In the genomic region with DNA sequence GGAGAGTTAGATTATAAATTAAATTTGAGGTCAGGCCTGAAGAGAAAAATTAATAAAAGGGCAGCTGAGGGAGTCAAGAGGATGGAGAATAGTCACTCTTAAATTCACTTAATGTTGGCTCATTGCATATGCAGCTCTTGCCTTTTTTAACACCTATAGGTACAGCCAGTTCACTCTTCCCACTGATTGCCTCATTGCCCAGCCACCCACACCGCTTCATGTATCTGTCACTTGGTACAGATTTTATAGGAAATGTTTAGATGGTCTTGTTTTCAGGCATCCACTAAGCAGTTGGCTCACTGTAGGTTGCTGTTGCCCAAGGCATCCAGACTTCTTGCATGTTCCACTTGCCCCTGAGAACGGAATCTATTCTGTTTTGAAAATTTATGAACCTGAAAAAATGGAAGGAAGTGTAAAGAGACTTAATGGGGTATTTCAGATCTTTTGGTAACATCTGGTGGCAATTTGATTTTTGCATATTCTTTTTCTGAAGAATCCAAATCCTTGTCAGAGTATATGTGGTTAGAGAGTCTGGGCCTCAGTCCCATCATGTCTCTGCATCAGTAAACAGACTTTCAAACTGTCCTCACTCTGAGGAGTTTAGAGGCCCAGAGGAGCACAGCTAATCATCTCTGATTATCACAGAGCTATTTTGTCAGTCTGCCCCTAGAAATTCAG, we compare ENCODE assay signal across 11 cellular contexts.
DNase-seq lines count a peak whose midpoint lies in the region; FAIRE-seq and TF ChIP-seq lines count a peak whose summit lies in the region.
"Had no signal": no experiment of that assay in that cellular context is flagged by ENCODE, and none has a peak within 500 bp of the region (broad histone marks: within the 10 kb centered on the region; RNA-seq: fewer than 3 reads in every experiment).

No MANE protein-coding gene starts in this region.

- no peak overlapping the region for H3K4me3 Mint-ChIP-seq in brain

- peaks cover 73% of the 10 kb centered on the region for H3K4me1 Mint-ChIP-seq in brain

- no peak for TF ChIP-seq CTCF in Peyer's patch (IDR thresholded peaks at IDR 0.05)
- no peak for TF ChIP-seq CTCF in brain (conservative IDR thresholded peaks at IDR 0.05)

- peak overlapping the region; percentile 50 to 79 (median 64) for H3K27ac ChIP-seq in Peyer's patch

- peaks cover 26% of the 10 kb centered on the region for H3K36me3 Mint-ChIP-seq in brain

- no peak for FAIRE-seq in GM12891 (lab: Jason Lieb, UNC)

- TF ChIP-seq POLR2A in Peyer's patch (IDR thresholded peaks at IDR 0.05) (no peak), GM12891 (IDR thresholded peaks at IDR 0.05; ENCODE audit: low read depth, low read length) (no peak)

- H3K9me3 ChIP-seq in Peyer's patch = no peaks in the 10 kb centered on the region

- H3K36me3 ChIP-seq in Peyer's patch = peaks cover 0 to 12% (median 0%) of the 10 kb centered on the region in 3 donors

- no peaks in the 10 kb centered on the region for H3K27me3 Mint-ChIP-seq in brain

- H3K4me3 ChIP-seq in Peyer's patch = peak overlapping the region in 1 of 4 donors; percentile 6

- peaks cover 0 to 35% (median 8%) of the 10 kb centered on the region in 4 donors for H3K4me1 ChIP-seq in Peyer's patch

- no peaks in the 10 kb centered on the region for H3K27me3 ChIP-seq in Peyer's patch

- H3K27ac Mint-ChIP-seq in brain = peak overlapping the region in 4 of 5 experiments; percentile 32 to 72 (median 54)

- H3K9me3 Mint-ChIP-seq in brain = no peaks in the 10 kb centered on the region

- DNase-seq in GM04504 (ENCODE audit: low read depth) (peak; percentile 66), Peyer's patch (peak in 1 of 3 donors; percentile 53), NOMO-1 treated with dmso at 0.1 percent for 144 hours (lab: John Stamatoyannopoulos, UW; ENCODE audit: unreplicated experiment) (no peak), NCI-H2196 treated with DMSO at 0.1 percent for 48 hours (lab: John Stamatoyannopoulos, UW; ENCODE audit: unreplicated experiment) (no peak), GM12891 (ENCODE audit: insufficient read length, low spot score) (no peak), D341Med (ENCODE audit: low spot score) (no peak)
- DNase-seq in stimulated activated CD4-positive, alpha-beta T cell treated with anti-CD3 and anti-CD28 coated beads, Interleukin-4, amount 100 ng/mL, for 24 hours = peak; percentile 58
- DNase-seq: activated gamma-delta T cell, NCI-H187, Right ventricle myocardium superior had no signal

TF ChIP-seq in GM12891, 5 proteins besides CTCF, POLR2A, EP300 and RAD21:
- TF ChIP-seq PAX5 (IDR thresholded peaks at IDR 0.05; ENCODE audit: insufficient read depth, low read length, severe bottlenecking) = no peak
- TF ChIP-seq POLR2AphosphoS5 (IDR thresholded peaks at IDR 0.05; ENCODE audit: low read depth, low read length) = no peak
- no peak for TF ChIP-seq POU2F2 (IDR thresholded peaks at IDR 0.05; ENCODE audit: low read depth, low read length)
- no peak for TF ChIP-seq TAF1 (IDR thresholded peaks at IDR 0.05; ENCODE audit: low read depth, low read length)
- TF ChIP-seq SPI1 (IDR thresholded peaks at IDR 0.05; ENCODE audit: low read depth, low read length) = no peak

Comparison
In these comparisons a context has a peak if more than half of its experiments do, and no peak if none do; other contexts are left out.
1. DNase-seq: peak in GM04504 (single experiment) and stimulated activated CD4-positive, alpha-beta T cell treated with anti-CD3 and anti-CD28 coated beads, Interleukin-4, amount 100 ng/mL, for 24 hours (single experiment); none in NOMO-1 treated with dmso at 0.1 percent for 144 hours (single experiment), NCI-H2196 treated with DMSO at 0.1 percent for 48 hours (single experiment), GM12891 (single experiment) and D341Med (single experiment).